11 cellular contexts compared by ENCODE assay signal in the genomic region with DNA sequence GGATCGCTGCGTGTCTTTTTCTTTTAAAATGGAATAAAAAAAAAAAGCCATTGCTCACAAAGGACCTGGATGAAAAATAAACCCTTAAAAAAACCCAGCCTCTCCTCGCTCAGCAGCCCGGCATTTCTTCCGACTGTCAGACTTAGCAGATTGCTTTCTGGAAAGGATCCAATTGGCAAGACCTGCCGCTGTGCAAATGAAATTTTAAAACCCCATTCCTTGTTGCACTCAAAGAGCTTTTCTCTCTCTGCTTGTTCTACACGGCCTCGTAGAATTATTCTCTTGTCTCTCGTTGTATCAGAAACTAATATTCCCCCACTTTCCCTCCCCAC.
DNase-seq lines count a peak whose midpoint lies in the region; ATAC-seq and TF ChIP-seq lines count a peak whose summit lies in the region.
"Had no signal": no experiment of that assay in that cellular context is flagged by ENCODE, and none has a peak within 500 bp of the region (broad histone marks: within the 10 kb centered on the region; RNA-seq: fewer than 3 reads in every experiment).

No MANE protein-coding gene starts in this region.

- H3K27me3 ChIP-seq in cardiac muscle cell: no peaks in the 10 kb centered on the region
- no peaks in the 10 kb centered on the region for H3K27me3 ChIP-seq in upper lobe of right lung
- no peaks in the 10 kb centered on the region for H3K27me3 ChIP-seq in aorta (ENCODE audit: control insufficient read depth in 1 of 2, insufficient read depth in 2 of 2, low read length in 1 of 2)

- intact Hi-C loops in cardiac septum (cut with DNase I) (no loop called here), upper lobe of right lung (cut with DNase I) (no loop called here), aorta (cut with DNase I) (no loop called here)

- H3K27ac ChIP-seq in cardiac muscle cell (peak overlapping the region; percentile 76), upper lobe of right lung (no peak overlapping the region), aorta (ENCODE audit: low read depth in 1 of 2, low read length in 2 of 2) (no peak overlapping the region)

- DNase-seq in cardiac muscle cell (ENCODE audit: low read depth in 1 of 2, low spot score in 1 of 2): peak; percentile 61 to 76
- no peak for DNase-seq in cardiac septum (ENCODE audit: low spot score)
- peak; percentile 65 for DNase-seq in astrocyte of the hippocampus (ENCODE audit: low read depth, low spot score)
- DNase-seq in medulla oblongata (ENCODE audit: extremely low spot score): peak; percentile 18
- no peak for DNase-seq in upper lobe of right lung
- DNase-seq in aorta: no peak
- DNase-seq in omental fat pad (ENCODE audit: low spot score): no peak
- DNase-seq: activated naive CD4-positive, alpha-beta T cell treated with Interleukin-2 at 50 U/mL for 16 hours; erythroblast had no signal

- 4 to 34% methylated on average over 9 of the region's 9 CpGs for WGBS in aorta, 2 donors

- no peak for ATAC-seq in upper lobe of right lung
- no peak for ATAC-seq in GM18907 (IDR thresholded peaks at IDR 0.05; ENCODE audit: unreplicated experiment)
- ATAC-seq in aorta (ENCODE audit: low FRiP score): no peak
- no peak for ATAC-seq in omental fat pad (ENCODE audit: low FRiP score)

- H3K4me1 ChIP-seq in cardiac muscle cell (ENCODE audit: low read depth) (peaks cover 18% of the 10 kb centered on the region), upper lobe of right lung (no peaks in the 10 kb centered on the region), aorta (ENCODE audit: control insufficient read depth in 1 of 2, insufficient read depth in 2 of 2, low read length in 2 of 2) (no peaks in the 10 kb centered on the region)

- H3K4me3 ChIP-seq in cardiac muscle cell: no peak overlapping the region
- H3K4me3 ChIP-seq in upper lobe of right lung: peak overlapping the region; percentile 8
- H3K4me3 ChIP-seq in aorta (ENCODE audit: low read length in 2 of 2): no peak overlapping the region
- H3K4me3 ChIP-seq: mucosa of descending colon had no signal

- no peaks in the 10 kb centered on the region for H3K36me3 ChIP-seq in cardiac muscle cell
- H3K36me3 ChIP-seq in upper lobe of right lung: no peaks in the 10 kb centered on the region
- no peaks in the 10 kb centered on the region for H3K36me3 ChIP-seq in aorta (ENCODE audit: control insufficient read depth in 1 of 2, insufficient read depth in 2 of 2, low read length in 1 of 2)

- TF ChIP-seq CTCF in cardiac muscle cell (IDR thresholded peaks at IDR 0.05; ENCODE audit: low read depth, low read length): no peak
- TF ChIP-seq CTCF in upper lobe of right lung (IDR thresholded peaks at IDR 0.05): no peak
- no peak for TF ChIP-seq CTCF in omental fat pad (IDR thresholded peaks at IDR 0.05)

- H3K9me3 ChIP-seq in cardiac muscle cell (ENCODE audit: low read depth) (no peaks in the 10 kb centered on the region), upper lobe of right lung (no peaks in the 10 kb centered on the region), aorta (ENCODE audit: control insufficient read depth, low read length) (no peaks in the 10 kb centered on the region)
- H3K9me3 ChIP-seq: mucosa of descending colon had no signal

Comparison
In these comparisons a context has a peak if more than half of its experiments do, and no peak if none do; other contexts are left out.
1. DNase-seq: peak in cardiac muscle cell (2 of 2), astrocyte of the hippocampus (single experiment) and medulla oblongata (single experiment); none in cardiac septum (single experiment), upper lobe of right lung (single experiment), aorta (0 of 2) and omental fat pad (single experiment).